Comparison of ENCODE assay signal across 11 cellular contexts in genomic region chr2:232385660-232386489, GRCh38. TPM values are rescaled to one million over a fixed set of nuclear protein-coding genes. Genes with fewer than 3 reads are reported as not detected.
DNase-seq lines count a peak whose midpoint lies in the region; ATAC-seq and TF ChIP-seq lines count a peak whose summit lies in the region.
"Had no signal": no experiment of that assay in that cellular context is flagged by ENCODE, and none has a peak within 500 bp of the region (broad histone marks: within the 10 kb centered on the region; RNA-seq: fewer than 3 reads in every experiment).

No MANE protein-coding gene starts in this region.

- DNase-seq in GM03348 (ENCODE audit: low spot score) (peak; percentile 75), RPMI7951 (ENCODE audit: low read depth) (peak; percentile 87), fibroblast of the aortic adventitia (ENCODE audit: low read depth) (peak; percentile 90), retina (peak; percentile 27), MV-4-11 (lab: John Stamatoyannopoulos, UW) (no peak)
- DNase-seq: kidney had no signal

- no peak for TF ChIP-seq CTCF in fibroblast of the aortic adventitia (IDR thresholded peaks at IDR 0.05; ENCODE audit: insufficient read depth, low read length)

- H3K4me3 ChIP-seq in fibroblast of the aortic adventitia (ENCODE audit: low read depth, low read length): no peak overlapping the region
- H3K4me3 ChIP-seq: K562 had no signal

- ATAC-seq in HG03520 (IDR thresholded peaks at IDR 0.05; ENCODE audit: unreplicated experiment): no peak
- no peak for ATAC-seq in HG02759 (IDR thresholded peaks at IDR 0.05; ENCODE audit: unreplicated experiment)
- no peak for ATAC-seq in GM19397 (IDR thresholded peaks at IDR 0.05; ENCODE audit: unreplicated experiment)
- ATAC-seq: K562 had no signal

RNA-seq across cellular contexts. Expression of gene ALPP, which starts 7.3 kb away (rescaled TPM):
- not detected in 2 replicates for total RNA-seq in RPMI7951 (2014; rRNA removed; shearing (Covaris generic))
- total RNA-seq in fibroblast of the aortic adventitia (ENCODE audit: low replicate concordance): not detected in 2 replicates
- total RNA-seq: activated CD8-positive, alpha-beta memory T cell treated with anti-CD3 and anti-CD28 coated beads for 36 hours; K562; kidney had no signal

RNA-seq across cellular contexts. Expression of gene ALPG, which starts 20.8 kb away (rescaled TPM):
- not detected in 2 replicates for total RNA-seq in RPMI7951 (2014; rRNA removed; shearing (Covaris generic))
- total RNA-seq in fibroblast of the aortic adventitia (ENCODE audit: low replicate concordance): not detected in 2 replicates
- total RNA-seq: activated CD8-positive, alpha-beta memory T cell treated with anti-CD3 and anti-CD28 coated beads for 36 hours; K562; kidney had no signal
